Comparison of ENCODE assay signal across 8 cellular contexts in the genomic region with DNA sequence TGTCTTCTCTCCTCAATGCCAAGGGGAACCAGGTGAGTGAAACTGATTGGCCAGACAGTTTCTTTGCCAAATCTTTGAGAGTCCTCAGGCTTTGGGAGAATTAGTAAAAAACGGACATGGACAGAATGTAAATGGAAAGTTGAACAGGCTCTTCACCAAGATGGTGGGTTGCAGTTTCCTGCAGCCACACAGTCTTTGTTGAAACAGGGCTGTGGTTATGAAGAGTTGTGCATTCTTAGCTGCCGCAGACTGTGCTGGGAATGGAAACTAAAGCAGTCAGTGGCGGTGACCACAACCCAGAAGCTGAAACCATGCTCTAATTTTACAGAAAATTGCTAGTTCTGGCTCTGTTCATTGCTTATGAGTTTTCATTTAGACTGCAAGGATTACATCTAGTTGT. TPM values are rescaled to one million over a fixed set of nuclear protein-coding genes. Genes with fewer than 3 reads are reported as not detected.
DNase-seq lines count a peak whose midpoint lies in the region; ATAC-seq and TF ChIP-seq lines count a peak whose summit lies in the region.

No MANE protein-coding gene starts in this region.

- H3K4me1 ChIP-seq in GM23248 (ENCODE audit: insufficient read depth) (no peaks in the 10 kb centered on the region), colonic mucosa (no peaks in the 10 kb centered on the region)

- ATAC-seq in GM19372 (IDR thresholded peaks at IDR 0.05; ENCODE audit: low read depth, unreplicated experiment), result peak; percentile 97
- peak; percentile 99 for ATAC-seq in HG03354 (IDR thresholded peaks at IDR 0.05; ENCODE audit: poor library complexity, severe bottlenecking, unreplicated experiment)

- 82 to 83% methylated on average over 3 of the region's 3 CpGs for WGBS in GM23248 (ENCODE audit: low coverage in 1 of 2, low lambda C conversion rate in 2 of 2, missing lambda C conversion rate in 2 of 2), 2 experiments

- no peaks in the 10 kb centered on the region for H3K9me3 ChIP-seq in GM23248 (ENCODE audit: low read depth)
- no peaks in the 10 kb centered on the region for H3K9me3 ChIP-seq in colonic mucosa

- H3K9me2 ChIP-seq in GM23248 (ENCODE audit: insufficient read depth), result no peaks in the 10 kb centered on the region

- H3K36me3 ChIP-seq in GM23248 (ENCODE audit: low read depth) (no peaks in the 10 kb centered on the region), colonic mucosa (peaks cover 3% of the 10 kb centered on the region)

- H3K4me2 ChIP-seq in GM23248 (ENCODE audit: unreplicated experiment), result no peak overlapping the region

- in situ Hi-C loops in GM23248 (cut with MboI), result no loop called here

- H3K4me3 ChIP-seq in GM23248 (no peak overlapping the region), colonic mucosa (no peak overlapping the region)

- TF ChIP-seq CTCF in colonic mucosa (IDR thresholded peaks at IDR 0.05), result no peak

- peak; percentile 51 for DNase-seq in activated T-cell treated with anti-CD3 and anti-CD28 coated beads, Interleukin-2, amount 50 U/mL, for 1 hour
- peak in 2 of 3 experiments; percentile 9 to 19 for DNase-seq in stimulated activated CD4-positive, alpha-beta T cell treated with anti-CD3 and anti-CD28 coated beads, TNF-alpha, amount 100 ng/mL, for 4 hours (ENCODE audit: low read depth in 3 of 3)
- DNase-seq in GM23248 (no peak), NCI-H510A treated with DMSO at 0.1 percent for 48 hours (lab: John Stamatoyannopoulos, UW) (no peak), colonic mucosa (no peak), D341Med (ENCODE audit: low spot score) (no peak)

- no peak overlapping the region for H2AFZ ChIP-seq in GM23248

- H3K27ac ChIP-seq in GM23248 (no peak overlapping the region), colonic mucosa (no peak overlapping the region)

- H3K79me2 ChIP-seq in GM23248 (ENCODE audit: insufficient read depth), result no peaks in the 10 kb centered on the region

- H3K27me3 ChIP-seq in GM23248 (replicated peaks; ENCODE audit: insufficient read depth), result no peaks in the 10 kb centered on the region
- no peaks in the 10 kb centered on the region for H3K27me3 ChIP-seq in colonic mucosa

- no peaks in the 10 kb centered on the region for H3F3A ChIP-seq in GM23248 (ENCODE audit: insufficient read depth)

- no peak overlapping the region for H3K9ac ChIP-seq in GM23248
- no peak overlapping the region for H3K9ac ChIP-seq in colonic mucosa (ENCODE audit: low read depth in 2 of 2, low read length in 2 of 2)

- intact Hi-C loops in colonic mucosa (cut with DNase I), result no loop called here

- no peaks in the 10 kb centered on the region for H4K20me1 ChIP-seq in GM23248 (ENCODE audit: insufficient read depth)

RNA-seq across cellular contexts. Expression of a gene that starts 42.1 kb away (rescaled TPM):
- total RNA-seq in GM23248 (2014; rRNA removed; shearing (Covaris generic)), result 56.8 and 57.2 TPM in 2 replicates
- 15.7 and 17.6 TPM in 2 replicates for polyA plus RNA-seq in GM23248 (2016; fragmentation: Nextera tagmentation; extraction: Ambion mirVana)
- 10 to 100 TPM; 38.7 to 47.9 TPM for total RNA-seq in colonic mucosa

Comparison
In these comparisons a context has a peak if more than half of its experiments do, and no peak if none do; other contexts are left out.
1. DNase-seq: peak in activated T-cell treated with anti-CD3 and anti-CD28 coated beads, Interleukin-2, amount 50 U/mL, for 1 hour (single experiment) and stimulated activated CD4-positive, alpha-beta T cell treated with anti-CD3 and anti-CD28 coated beads, TNF-alpha, amount 100 ng/mL, for 4 hours (2 of 3); none in GM23248 (single experiment), NCI-H510A treated with DMSO at 0.1 percent for 48 hours (single experiment), colonic mucosa (single experiment) and D341Med (single experiment).